Comparison of ENCODE assay signal across 10 cellular contexts in the genomic region with DNA sequence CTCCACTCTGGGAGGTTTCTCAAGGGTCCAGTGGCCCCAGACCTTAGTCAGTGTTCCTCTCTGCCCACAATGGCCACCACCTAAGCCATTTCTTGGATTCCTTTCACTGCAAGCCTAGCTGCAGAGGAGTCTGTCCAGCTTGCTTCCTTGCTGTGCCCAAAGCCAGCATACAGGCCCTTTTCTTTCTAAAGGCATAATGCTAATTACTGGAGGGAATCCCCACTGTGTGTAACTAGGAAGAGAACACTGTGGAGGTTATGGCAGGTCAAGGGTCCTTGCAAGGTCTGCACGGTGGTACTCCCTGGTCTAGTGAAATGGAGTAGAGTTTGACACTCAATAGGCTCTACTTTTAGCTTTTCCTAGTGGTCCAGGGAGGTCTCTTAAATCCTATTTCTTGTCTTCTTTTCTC.
DNase-seq lines count a peak whose midpoint lies in the region; ATAC-seq and TF ChIP-seq lines count a peak whose summit lies in the region.
"Had no signal": no experiment of that assay in that cellular context is flagged by ENCODE, and none has a peak within 500 bp of the region (broad histone marks: within the 10 kb centered on the region; RNA-seq: fewer than 3 reads in every experiment).

No MANE protein-coding gene starts in this region.

- H3K27me3 ChIP-seq in stomach (no peaks in the 10 kb centered on the region), heart right ventricle (no peaks in the 10 kb centered on the region)

- peak; percentile 6 for ATAC-seq in GM19324 (IDR thresholded peaks at IDR 0.05; ENCODE audit: low FRiP score, unreplicated experiment)
- ATAC-seq in HG02885 (IDR thresholded peaks at IDR 0.05; ENCODE audit: poor library complexity, unreplicated experiment), result peak; percentile 40
- no peak for ATAC-seq in heart right ventricle

- H3K4me1 ChIP-seq in stomach, result peaks cover 0 to 66% (median 27%) of the 10 kb centered on the region in 4 donors
- H3K4me1 ChIP-seq in heart right ventricle, result peaks cover 0 to 51% (median 14%) of the 10 kb centered on the region in 9 donors

- peak overlapping the region; percentile 22 for H3K27ac ChIP-seq in cingulate gyrus (ENCODE audit: low read depth, low read length)
- peak overlapping the region; percentile 35 to 74 (median 55) for H3K27ac ChIP-seq in stomach
- peak overlapping the region in 3 of 10 donors; percentile 9 to 62 (median 14) for H3K27ac ChIP-seq in heart right ventricle

- no peak overlapping the region for H3K4me3 ChIP-seq in stomach
- no peak overlapping the region for H3K4me3 ChIP-seq in heart right ventricle

- WGBS in stomach, 5 donors, result 50 to 72% (median 64%) methylated on average over 1 of the region's 1 CpG
- WGBS in heart right ventricle, 2 donors, result 65 to 74% methylated on average over 1 of the region's 1 CpG

- intact Hi-C loops in stomach (cut with DNase I; ENCODE audit: low total_unique reads) (no loop called here), heart right ventricle (cut with DNase I) (loop anchor here in 2 of 10 donors (5.0 kb wide), 2 partner anchors 90 to 95 kb away; no protein-coding TSS in a partner anchor)

- TF ChIP-seq CTCF in stomach (IDR thresholded peaks at IDR 0.05) (no peak), heart right ventricle (IDR thresholded peaks at IDR 0.05) (no peak)

- TF ChIP-seq POLR2A in stomach (IDR thresholded peaks at IDR 0.05), result no peak

- no peaks in the 10 kb centered on the region for H3K9me3 ChIP-seq in stomach
- H3K9me3 ChIP-seq in heart right ventricle, result no peaks in the 10 kb centered on the region

- H3K36me3 ChIP-seq in stomach (no peaks in the 10 kb centered on the region), heart right ventricle (no peaks in the 10 kb centered on the region)

- DNase-seq in stomach, result no peak
- no peak for DNase-seq in heart right ventricle
- no peak for DNase-seq in UCSD-AML1 (lab: John Stamatoyannopoulos, UW; ENCODE audit: unreplicated experiment)
- no peak for DNase-seq in HuH-7.5 (ENCODE audit: low spot score)
- no peak for DNase-seq in kidney tubule cell (ENCODE audit: low spot score)
- DNase-seq: activated naive CD8-positive, alpha-beta T cell treated with anti-CD3 and anti-CD28 coated beads, Interleukin-2, amount 10 ng/mL, durations not matched to agents 7 days and 5 days; NCI-H69 had no signal

- no peak for TF ChIP-seq EP300 in stomach (IDR thresholded peaks at IDR 0.05)

Comparison
In these comparisons a context has a peak if more than half of its experiments do, and no peak if none do; other contexts are left out.
1. ATAC-seq: peak in GM19324 (single experiment) and HG02885 (single experiment); none in heart right ventricle (0 of 8).